ENCODE assay signal across 20 cellular contexts in the genomic region with DNA sequence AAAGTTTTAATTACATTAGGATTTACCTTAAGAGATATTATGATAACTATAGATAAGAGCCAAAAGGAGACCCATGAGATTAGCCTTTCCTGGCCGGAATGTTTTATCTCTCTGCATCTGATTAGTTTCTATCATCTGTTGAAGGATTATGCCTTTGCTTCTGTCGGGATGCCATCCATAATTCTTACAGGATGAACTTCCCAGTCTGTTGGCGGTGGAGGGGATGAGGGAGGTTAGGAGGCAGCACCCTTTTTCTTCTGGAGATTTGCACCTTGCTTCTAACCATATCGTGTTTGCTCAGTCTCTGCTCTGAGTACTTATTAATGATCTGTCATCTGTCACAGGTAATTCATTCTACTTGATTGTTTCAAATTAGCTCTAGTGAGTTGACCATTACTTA.
DNase-seq lines count a peak whose midpoint lies in the region; ATAC-seq lines count a peak whose summit lies in the region.
"Had no signal": no experiment of that assay in that cellular context is flagged by ENCODE, and none has a peak within 500 bp of the region (broad histone marks: within the 10 kb centered on the region; RNA-seq: fewer than 3 reads in every experiment).

No MANE protein-coding gene starts in this region.

- H3K27me3 ChIP-seq in mesendoderm (ENCODE audit: insufficient read depth, low read length, poor library complexity): peaks cover 1% of the 10 kb centered on the region
- H3K27me3 ChIP-seq: BLaER1 had no signal

- no peak overlapping the region for H4K8ac ChIP-seq in mesendoderm (ENCODE audit: low read depth, low read length)

- no peak overlapping the region for H3K4me2 ChIP-seq in mesendoderm (ENCODE audit: low read length)
- H3K4me2 ChIP-seq: BLaER1 had no signal

- no CpG with 5 or more reads among the region's 4 CpGs for WGBS in mesendoderm (ENCODE audit: extremely low coverage, insufficient coverage, low lambda C conversion rate)

- H3K79me2 ChIP-seq in mesendoderm (ENCODE audit: control insufficient read depth, insufficient read depth, low read length): no peaks in the 10 kb centered on the region

- no peak for ATAC-seq in HG02623 (IDR thresholded peaks at IDR 0.05; ENCODE audit: unreplicated experiment)
- ATAC-seq: CD8-positive, alpha-beta T cell had no signal

- H2BK5ac ChIP-seq in mesendoderm (ENCODE audit: low read length): no peak overlapping the region

- H3K9ac ChIP-seq in mesendoderm (ENCODE audit: low read length): no peak overlapping the region
- H3K9ac ChIP-seq: BLaER1, GM23248 had no signal

- H3K18ac ChIP-seq in mesendoderm (ENCODE audit: low read length): no peak overlapping the region

- no peak overlapping the region for H2BK120ac ChIP-seq in mesendoderm (ENCODE audit: low read depth, low read length)

- no peak overlapping the region for H3K23ac ChIP-seq in mesendoderm (ENCODE audit: low read length)

- H3K36me3 ChIP-seq in mesendoderm (ENCODE audit: control insufficient read depth, insufficient read depth, low read length): no peaks in the 10 kb centered on the region
- H3K36me3 ChIP-seq: BLaER1 had no signal

- no peak overlapping the region for H2AK5ac ChIP-seq in mesendoderm (ENCODE audit: low read length)

- no peak overlapping the region for H3K27ac ChIP-seq in mesendoderm (ENCODE audit: low read depth, low read length)
- H3K27ac ChIP-seq: 22Rv1, BLaER1, C4-2B, GM23248 had no signal

- H3K4me1 ChIP-seq in mesendoderm (ENCODE audit: control insufficient read depth, low read depth, low read length): no peaks in the 10 kb centered on the region
- H3K4me1 ChIP-seq: BLaER1, Caco-2 had no signal

- H3K56ac ChIP-seq in mesendoderm (ENCODE audit: low read length): no peak overlapping the region

- H3K4ac ChIP-seq in mesendoderm (ENCODE audit: low read depth, low read length): no peak overlapping the region

- H2BK15ac ChIP-seq in mesendoderm (replicated peaks; ENCODE audit: low read depth): no peak overlapping the region

- DNase-seq in D341Med (ENCODE audit: low spot score) (peak; percentile 58), NCI-H524 (lab: John Stamatoyannopoulos, UW) (peak; percentile 80 to 92), NCI-H82 (lab: John Stamatoyannopoulos, UW) (peak; percentile 97), mesendoderm (peak; percentile 44), dedifferentiated amniotic fluid mesenchymal stem cell (ENCODE audit: extremely low spot score) (no peak), SW 1271 (lab: John Stamatoyannopoulos, UW) (no peak), foreskin melanocyte (no peak)
- DNase-seq: Caco-2; CD4-positive, CD25-positive, alpha-beta regulatory T cell; CD8-positive, alpha-beta T cell; DMS53; DMS79 treated with DMSO at 0.1 percent for 48 hours; GF-D8; GM23248; H7; HCEC 1CT had no signal

- no peaks in the 10 kb centered on the region for H3K79me1 ChIP-seq in mesendoderm (ENCODE audit: low read length)

- no peak overlapping the region for H3K4me3 ChIP-seq in mesendoderm (ENCODE audit: low read length)
- H3K4me3 ChIP-seq: BLaER1, GM23248 had no signal

- no peak overlapping the region for H4K5ac ChIP-seq in mesendoderm (ENCODE audit: low read length)

Comparison
In these comparisons a context has a peak if more than half of its experiments do, and no peak if none do; other contexts are left out.
1. DNase-seq: peak in D341Med (single experiment), NCI-H524 (2 of 2), NCI-H82 (single experiment) and mesendoderm (single experiment); none in dedifferentiated amniotic fluid mesenchymal stem cell (single experiment), SW 1271 (0 of 2) and foreskin melanocyte (single experiment).